Comparison of ENCODE assay signal across 1 cellular context in genomic region chr15:41230650-41231533, GRCh38.
TF ChIP-seq lines count a peak whose summit lies in the region.

CHP1 (plus strand) TSS chr15:41231268; CDS start chr15:41231383, 115 bp downstream.
EXD1 (minus strand) TSS chr15:41230757; CDS start chr15:41226575, 4,182 bp downstream.

TF ChIP-seq in HepG2, 621 proteins besides CTCF, POLR2A, EP300 and RAD21 (continued from another document and continues in another):
- TF ChIP-seq PREB (CRISPR knock-in tag; IDR thresholded peaks at IDR 0.05) (no peak), SETDB1 (CRISPR knock-in tag; IDR thresholded peaks at IDR 0.05; ENCODE audit: borderline replicate concordance) (peak; percentile 35; the same call in 1 of the 2 replicates), TAF1 (CRISPR knock-in tag; IDR thresholded peaks at IDR 0.05) (peak; percentile 90), BRCA1 (CRISPR knock-in tag; IDR thresholded peaks at IDR 0.05) (0 out of 2 replicates have a peak, but pooled peaks have one; percentile 39), NRL (CRISPR knock-in tag; IDR thresholded peaks at IDR 0.05; ENCODE audit: borderline replicate concordance) (peak; percentile 92), SP4 (CRISPR knock-in tag; IDR thresholded peaks at IDR 0.05) (peak; percentile 76), HOXA7 (CRISPR knock-in tag; IDR thresholded peaks at IDR 0.05) (no peak), POGK (CRISPR knock-in tag; conservative IDR thresholded peaks at IDR 0.05) (peak; percentile 81), SOX5 (CRISPR knock-in tag; IDR thresholded peaks at IDR 0.05; ENCODE audit: borderline replicate concordance) (0 out of 2 replicates have a peak, but pooled peaks have one; percentile 50), HOXD1 (CRISPR knock-in tag; IDR thresholded peaks at IDR 0.05) (peak; percentile 56), ZNF30 (CRISPR knock-in tag; IDR thresholded peaks at IDR 0.05) (peak; percentile 86; the same call in 1 of the 2 replicates), BCL6 (CRISPR knock-in tag; IDR thresholded peaks at IDR 0.05) (peak; percentile 39), KDM6A (CRISPR knock-in tag; IDR thresholded peaks at IDR 0.05; ENCODE audit: low read depth) (no peak), POGZ (CRISPR knock-in tag; IDR thresholded peaks at IDR 0.05) (peak; percentile 58), ZFP41 (CRISPR knock-in tag; IDR thresholded peaks at IDR 0.05; ENCODE audit: borderline replicate concordance) (peak; percentile 81; the same call in 1 of the 2 replicates), THRA (CRISPR knock-in tag; IDR thresholded peaks at IDR 0.05; ENCODE audit: borderline replicate concordance) (peak; percentile 44), ZNF101 (CRISPR knock-in tag; IDR thresholded peaks at IDR 0.05; ENCODE audit: borderline replicate concordance, low read depth) (peak; percentile 97), ZNF276 (CRISPR knock-in tag; IDR thresholded peaks at IDR 0.05; ENCODE audit: low read depth) (peak; percentile 58), ZNF557 (CRISPR knock-in tag; IDR thresholded peaks at IDR 0.05) (no peak), DMTF1 (CRISPR knock-in tag; IDR thresholded peaks at IDR 0.05) (peak; percentile 94; the same call in 1 of the 2 replicates), PLRG1 (conservative IDR thresholded peaks at IDR 0.05) (no peak), SMARCE1 (IDR thresholded peaks at IDR 0.05; ENCODE audit: borderline replicate concordance) (no peak), ZNF800 (CRISPR knock-in tag; IDR thresholded peaks at IDR 0.05) (peak; percentile 82; the same call in 1 of the 2 replicates), ZBTB26 (CRISPR knock-in tag; IDR thresholded peaks at IDR 0.05; ENCODE audit: borderline replicate concordance) (peak; percentile 73), BCL3 (CRISPR knock-in tag; IDR thresholded peaks at IDR 0.05) (peak; percentile 81), ISL2 (CRISPR knock-in tag; IDR thresholded peaks at IDR 0.05) (peak; percentile 65; the same call in 1 of the 2 replicates), ZNF720 (CRISPR knock-in tag; IDR thresholded peaks at IDR 0.05) (no peak), MAZ (IDR thresholded peaks at IDR 0.05; ENCODE audit: borderline replicate concordance, low read depth, low read length) (peak; percentile 62; the same call in 1 of the 2 replicates), MAZ (CRISPR knock-in tag; IDR thresholded peaks at IDR 0.05; ENCODE audit: low read depth) (peak; percentile 80), ZSCAN30 (CRISPR knock-in tag; IDR thresholded peaks at IDR 0.05) (no peak; the same call in 1 of the 2 replicates), MIXL1 (CRISPR knock-in tag; IDR thresholded peaks at IDR 0.05) (peak; percentile 61), NFIB (CRISPR knock-in tag; IDR thresholded peaks at IDR 0.05; ENCODE audit: borderline replicate concordance) (peak; percentile 99; the same call in 1 of the 2 replicates), ZNF761 (CRISPR knock-in tag; conservative IDR thresholded peaks at IDR 0.05) (peak; percentile 98), ETS1 (CRISPR knock-in tag; IDR thresholded peaks at IDR 0.05) (peak; percentile 72; the same call in 1 of the 2 replicates), ZNF253 (CRISPR knock-in tag; IDR thresholded peaks at IDR 0.05; ENCODE audit: borderline replicate concordance) (no peak), NR2C2 (CRISPR knock-in tag; IDR thresholded peaks at IDR 0.05; ENCODE audit: borderline replicate concordance) (peak; percentile 78), JUN (CRISPR knock-in tag; IDR thresholded peaks at IDR 0.05) (peak; percentile 87), SALL1 (CRISPR knock-in tag; IDR thresholded peaks at IDR 0.05) (peak; percentile 92), ZKSCAN1 (IDR thresholded peaks at IDR 0.05; ENCODE audit: low read length) (0 out of 2 replicates have a peak, but pooled peaks have one; percentile 7), ZGPAT (CRISPR knock-in tag; IDR thresholded peaks at IDR 0.05) (peak; percentile 97), ZNF879 (CRISPR knock-in tag; IDR thresholded peaks at IDR 0.05) (peak; percentile 69; the same call in 1 of the 2 replicates), FOXP1 (IDR thresholded peaks at IDR 0.05) (no peak), FOXP1 (CRISPR knock-in tag; IDR thresholded peaks at IDR 0.05) (no peak), SRF (IDR thresholded peaks at IDR 0.05; ENCODE audit: low read depth, low read length) (no peak), NR2F6 (IDR thresholded peaks at IDR 0.05) (peak; percentile 84), NR2F6 (CRISPR knock-in tag; IDR thresholded peaks at IDR 0.05) (peak; percentile 86), ZNF33A (CRISPR knock-in tag; IDR thresholded peaks at IDR 0.05; ENCODE audit: borderline replicate concordance) (peak; percentile 89; the same call in 1 of the 2 replicates), ZFY (CRISPR knock-in tag; IDR thresholded peaks at IDR 0.05) (peak; percentile 62), GLMP (CRISPR knock-in tag; IDR thresholded peaks at IDR 0.05; ENCODE audit: borderline replicate concordance) (no peak), SALL2 (CRISPR knock-in tag; IDR thresholded peaks at IDR 0.05) (peak; percentile 78)
